ENCODE assay signal across 9 cellular contexts in the genomic region with DNA sequence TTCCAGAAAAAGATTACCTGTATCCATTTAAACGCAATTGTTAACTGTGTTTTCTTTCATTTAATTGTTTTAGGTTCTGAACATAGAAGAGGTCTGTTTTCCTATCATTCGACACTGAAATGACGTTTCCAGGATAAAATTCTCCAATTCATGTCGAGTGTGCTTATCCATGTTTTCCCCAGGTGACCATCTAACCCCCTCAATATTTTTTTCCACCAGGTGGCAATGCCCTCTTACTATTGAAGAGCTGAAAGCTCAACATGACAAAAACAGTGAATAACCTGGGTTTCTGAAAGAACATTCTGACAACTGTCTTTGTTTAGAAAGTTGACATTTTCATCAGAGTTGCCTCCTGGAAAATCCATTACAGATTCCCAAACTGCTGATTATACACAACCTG.
DNase-seq lines count a peak whose midpoint lies in the region; FAIRE-seq and TF ChIP-seq lines count a peak whose summit lies in the region.
"Had no signal": no experiment of that assay in that cellular context is flagged by ENCODE, and none has a peak within 500 bp of the region (broad histone marks: within the 10 kb centered on the region; RNA-seq: fewer than 3 reads in every experiment).

No MANE protein-coding gene starts in this region.

- TF ChIP-seq CTCF in C4-2B (conservative IDR thresholded peaks at IDR 0.05) = peak; percentile 31

- no peak overlapping the region for H3K27ac ChIP-seq in C4-2B

- no peak overlapping the region for H3K4me3 Mint-ChIP-seq in activated naive CD8-positive, alpha-beta T cell treated with anti-CD3 and anti-CD28 coated beads for 36 hours

- H3K27me3 Mint-ChIP-seq in activated naive CD8-positive, alpha-beta T cell treated with anti-CD3 and anti-CD28 coated beads for 36 hours = peaks cover 5% of the 10 kb centered on the region

- H3K4me1 Mint-ChIP-seq in activated naive CD8-positive, alpha-beta T cell treated with anti-CD3 and anti-CD28 coated beads for 36 hours = no peaks in the 10 kb centered on the region

- FAIRE-seq in GM12892 (lab: Jason Lieb, UNC) = no peak

- TF ChIP-seq POLR2A in GM12892 (IDR thresholded peaks at IDR 0.05; ENCODE audit: low read depth, low read length) = no peak

- H3K9me3 Mint-ChIP-seq in activated naive CD8-positive, alpha-beta T cell treated with anti-CD3 and anti-CD28 coated beads for 36 hours = peaks cover 3% of the 10 kb centered on the region

- no peak overlapping the region for H3K27ac Mint-ChIP-seq in activated naive CD8-positive, alpha-beta T cell treated with anti-CD3 and anti-CD28 coated beads for 36 hours

- no peaks in the 10 kb centered on the region for H3K36me3 Mint-ChIP-seq in activated naive CD8-positive, alpha-beta T cell treated with anti-CD3 and anti-CD28 coated beads for 36 hours

- DNase-seq in LHCN-M2 (ENCODE audit: low read depth) (peak; percentile 43), SK-N-DZ (ENCODE audit: low spot score) (peak; percentile 64), kidney tubule cell (ENCODE audit: low spot score) (peak; percentile 55), GM12892 (ENCODE audit: insufficient read length) (no peak), activated gamma-delta T cell treated with Interleukin-2 at 50 U/mL for 16 hours (no peak), MV-4-11 (lab: John Stamatoyannopoulos, UW) (no peak)
- no peak for DNase-seq in activated naive CD8-positive, alpha-beta T cell treated with anti-CD3 and anti-CD28 coated beads for 36 hours
- DNase-seq: SHP77 had no signal

Comparison
In these comparisons a context has a peak if more than half of its experiments do, and no peak if none do; other contexts are left out.
1. DNase-seq: peak in LHCN-M2 (single experiment), SK-N-DZ (single experiment) and kidney tubule cell (single experiment); none in GM12892 (single experiment), activated naive CD8-positive, alpha-beta T cell treated with anti-CD3 and anti-CD28 coated beads for 36 hours (single experiment), activated gamma-delta T cell treated with Interleukin-2 at 50 U/mL for 16 hours (single experiment) and MV-4-11 (single experiment).